ENCODE assay signal across 15 cellular contexts in genomic region chr4:7829687-7830580, GRCh38.
DNase-seq lines count a peak whose midpoint lies in the region; ATAC-seq and TF ChIP-seq lines count a peak whose summit lies in the region.
"Had no signal": no experiment of that assay in that cellular context is flagged by ENCODE, and none has a peak within 500 bp of the region (broad histone marks: within the 10 kb centered on the region; RNA-seq: fewer than 3 reads in every experiment).

No MANE protein-coding gene starts in this region.

- peaks cover 4% of the 10 kb centered on the region for H3K36me3 Mint-ChIP-seq in natural killer cell treated with Interleukin-12 subunit alpha and Interleukin-12 subunit beta and Interleukin-15 and Interleukin-18, amount 100 ng/mL, for 72 hours
- H3K36me3 Mint-ChIP-seq in natural killer cell: no peaks in the 10 kb centered on the region

- H3K36me3 ChIP-seq in ascending aorta (peaks cover 0 to 8% of the 10 kb centered on the region in 2 donors), mucosa of descending colon (ENCODE audit: low read depth) (no peaks in the 10 kb centered on the region), uterus (no peaks in the 10 kb centered on the region), body of pancreas (replicated peaks in 1 of 2; ENCODE audit: insufficient read depth in 1 of 2, low read depth in 2 of 2) (no peaks in the 10 kb centered on the region)

- H3K27me3 ChIP-seq in ascending aorta (no peaks in the 10 kb centered on the region), uterus (no peaks in the 10 kb centered on the region), body of pancreas (no peaks in the 10 kb centered on the region)
- H3K27me3 ChIP-seq: thyroid gland had no signal

- no peak overlapping the region for H3K27ac Mint-ChIP-seq in natural killer cell treated with Interleukin-12 subunit alpha and Interleukin-12 subunit beta and Interleukin-15 and Interleukin-18, amount 100 ng/mL, for 72 hours
- peak overlapping the region in 1 of 2 donors; percentile 79 for H3K27ac Mint-ChIP-seq in natural killer cell

- H3K27ac ChIP-seq in ascending aorta: peak overlapping the region; percentile 79 to 81
- peak overlapping the region; percentile 80 to 91 for H3K27ac ChIP-seq in uterus
- H3K27ac ChIP-seq in body of pancreas: no peak overlapping the region
- H3K27ac ChIP-seq: C4-2B, KMS-11 had no signal

- intact Hi-C loops in natural killer cell (cut with micrococcal nuclease): no loop called here
- intact Hi-C loops in ascending aorta (cut with DNase I): no loop called here
- intact Hi-C loops in mucosa of descending colon (cut with DNase I, micrococcal nuclease): no loop called here
- intact Hi-C loops in uterus (cut with DNase I; ENCODE audit: low total_unique reads): no loop called here
- intact Hi-C loops in body of pancreas (cut with DNase I): no loop called here

- no peak overlapping the region for H3K4me3 ChIP-seq in ascending aorta
- H3K4me3 ChIP-seq in mucosa of descending colon: no peak overlapping the region
- no peak overlapping the region for H3K4me3 ChIP-seq in uterus
- no peak overlapping the region for H3K4me3 ChIP-seq in body of pancreas
- H3K4me3 ChIP-seq: thyroid gland had no signal

- no peaks in the 10 kb centered on the region for H3K9me3 Mint-ChIP-seq in natural killer cell treated with Interleukin-12 subunit alpha and Interleukin-12 subunit beta and Interleukin-15 and Interleukin-18, amount 100 ng/mL, for 72 hours
- H3K9me3 Mint-ChIP-seq in natural killer cell: no peaks in the 10 kb centered on the region

- no peak for DNase-seq in natural killer cell treated with Interleukin-12 subunit alpha and Interleukin-12 subunit beta and Interleukin-15 and Interleukin-18, amount 100 ng/mL, for 72 hours (ENCODE audit: low spot score)
- DNase-seq in natural killer cell: no peak
- DNase-seq in ascending aorta (ENCODE audit: low spot score in 2 of 2): no peak
- peak in 2 of 3 donors; percentile 63 to 68 for DNase-seq in mucosa of descending colon
- no peak for DNase-seq in uterus
- DNase-seq in HCEC 1CT: no peak
- DNase-seq in body of pancreas: no peak
- no peak for DNase-seq in T1000 (lab: John Stamatoyannopoulos, UW)
- DNase-seq: H7, islet precursor cell, NCI-H226, SHP77, thyroid gland had no signal

- peaks cover 4 to 10% of the 10 kb centered on the region in 2 donors for H3K4me1 ChIP-seq in ascending aorta
- peaks cover 16% of the 10 kb centered on the region for H3K4me1 ChIP-seq in mucosa of descending colon (ENCODE audit: low read depth)
- H3K4me1 ChIP-seq in uterus: peaks cover 0 to 12% of the 10 kb centered on the region in 2 donors
- no peaks in the 10 kb centered on the region for H3K4me1 ChIP-seq in body of pancreas
- H3K4me1 ChIP-seq: thyroid gland had no signal

- ATAC-seq in natural killer cell treated with Interleukin-12 subunit alpha and Interleukin-12 subunit beta and Interleukin-15 and Interleukin-18, amount 100 ng/mL, for 72 hours: no peak
- ATAC-seq in natural killer cell: no peak
- ATAC-seq in mucosa of descending colon: peak; percentile 81
- no peak for ATAC-seq in body of pancreas

- WGBS in body of pancreas, 2 donors: 80 to 84% methylated on average over 10 of the region's 10 CpGs

- TF ChIP-seq CTCF in natural killer cell (IDR thresholded peaks at IDR 0.05) (no peak), ascending aorta (IDR thresholded peaks at IDR 0.05) (no peak), mucosa of descending colon (IDR thresholded peaks at IDR 0.05) (no peak), uterus (IDR thresholded peaks at IDR 0.05) (no peak), body of pancreas (IDR thresholded peaks at IDR 0.05) (no peak)

- H3K9me3 ChIP-seq in ascending aorta (no peaks in the 10 kb centered on the region), mucosa of descending colon (no peaks in the 10 kb centered on the region), uterus (no peaks in the 10 kb centered on the region), body of pancreas (no peaks in the 10 kb centered on the region)
- H3K9me3 ChIP-seq: thyroid gland had no signal

- TF ChIP-seq POLR2A in uterus (IDR thresholded peaks at IDR 0.05) (no peak), body of pancreas (IDR thresholded peaks at IDR 0.05) (no peak)

- H3K4me3 Mint-ChIP-seq in natural killer cell treated with Interleukin-12 subunit alpha and Interleukin-12 subunit beta and Interleukin-15 and Interleukin-18, amount 100 ng/mL, for 72 hours: peak overlapping the region; percentile 40
- H3K4me3 Mint-ChIP-seq in natural killer cell: no peak overlapping the region

- peaks cover 0 to 15% of the 10 kb centered on the region in 2 donors for H3K27me3 Mint-ChIP-seq in natural killer cell treated with Interleukin-12 subunit alpha and Interleukin-12 subunit beta and Interleukin-15 and Interleukin-18, amount 100 ng/mL, for 72 hours
- H3K27me3 Mint-ChIP-seq in natural killer cell (ENCODE audit: low read depth in 2 of 2): peaks cover 0 to 21% of the 10 kb centered on the region in 2 donors

- H3K4me1 Mint-ChIP-seq in natural killer cell treated with Interleukin-12 subunit alpha and Interleukin-12 subunit beta and Interleukin-15 and Interleukin-18, amount 100 ng/mL, for 72 hours (ENCODE audit: low read depth in 2 of 2): peaks cover 36 to 54% of the 10 kb centered on the region in 2 donors
- peaks cover 31 to 35% of the 10 kb centered on the region in 2 donors for H3K4me1 Mint-ChIP-seq in natural killer cell

Comparison
In these comparisons a context has a peak if more than half of its experiments do, and no peak if none do; other contexts are left out.
1. DNase-seq: peak in mucosa of descending colon (2 of 3); none in natural killer cell treated with Interleukin-12 subunit alpha and Interleukin-12 subunit beta and Interleukin-15 and Interleukin-18, amount 100 ng/mL, for 72 hours (single experiment), natural killer cell (single experiment), ascending aorta (0 of 2), uterus (0 of 2), HCEC 1CT (single experiment), body of pancreas (0 of 4) and T1000 (single experiment).
2. H3K27ac ChIP-seq: peak in ascending aorta (2 of 2) and uterus (2 of 2); none in body of pancreas (0 of 4).